Comparison of ENCODE assay signal across 17 cellular contexts in the genomic region with DNA sequence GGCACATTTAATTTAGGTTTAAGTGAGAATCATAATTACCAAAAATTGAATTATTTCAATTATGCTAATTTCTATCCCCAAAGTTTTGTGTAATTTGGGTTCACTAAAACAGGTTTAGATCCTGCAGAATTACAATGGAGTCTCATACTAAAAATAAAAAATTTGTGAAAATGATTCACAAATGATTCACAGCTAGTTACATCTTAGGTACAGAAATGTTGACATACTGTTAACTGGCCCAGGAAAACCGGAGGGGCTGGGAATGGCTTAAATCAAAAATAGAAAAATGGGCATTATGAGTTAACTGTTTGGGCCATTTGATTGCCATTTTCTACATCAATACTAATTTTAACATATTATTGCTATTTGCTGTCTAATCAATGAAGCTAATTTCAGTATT.
DNase-seq lines count a peak whose midpoint lies in the region; ATAC-seq, FAIRE-seq and TF ChIP-seq lines count a peak whose summit lies in the region.
"Had no signal": no experiment of that assay in that cellular context is flagged by ENCODE, and none has a peak within 500 bp of the region (broad histone marks: within the 10 kb centered on the region; RNA-seq: fewer than 3 reads in every experiment).

No MANE protein-coding gene starts in this region.

- H3K4me1 ChIP-seq in RWPE2 (ENCODE audit: insufficient read depth, poor library complexity, severe bottlenecking): peaks cover 8% of the 10 kb centered on the region
- H3K4me1 ChIP-seq in thyroid gland: peaks cover 46 to 65% of the 10 kb centered on the region in 2 donors
- H3K4me1 ChIP-seq: Caco-2 had no signal

- H3K27me3 ChIP-seq in RWPE2 (ENCODE audit: insufficient read depth, poor library complexity, severe bottlenecking): no peaks in the 10 kb centered on the region
- no peaks in the 10 kb centered on the region for H3K27me3 ChIP-seq in thyroid gland
- H3K27me3 ChIP-seq in CD4-positive, alpha-beta T cell (ENCODE audit: control insufficient read depth, insufficient read depth, low read length): no peaks in the 10 kb centered on the region

- TF ChIP-seq POLR2A in thyroid gland (IDR thresholded peaks at IDR 0.05): no peak

- no peaks in the 10 kb centered on the region for H3K36me3 Mint-ChIP-seq in nephron (ENCODE audit: low read depth)
- H3K36me3 Mint-ChIP-seq in CD4-positive, alpha-beta T cell (ENCODE audit: low read depth): no peaks in the 10 kb centered on the region
- H3K36me3 Mint-ChIP-seq: CD8-positive, alpha-beta T cell had no signal

- H3K9me3 ChIP-seq in RWPE2 (ENCODE audit: severe bottlenecking): no peaks in the 10 kb centered on the region
- H3K9me3 ChIP-seq in thyroid gland: no peaks in the 10 kb centered on the region
- H3K9me3 ChIP-seq in CD4-positive, alpha-beta T cell (ENCODE audit: control insufficient read depth, low read length): no peaks in the 10 kb centered on the region
- H3K9me3 ChIP-seq: Caco-2 had no signal

- no peak overlapping the region for H3K4me3 Mint-ChIP-seq in nephron
- no peak overlapping the region for H3K4me3 Mint-ChIP-seq in CD4-positive, alpha-beta T cell
- H3K4me3 Mint-ChIP-seq: CD8-positive, alpha-beta T cell; GM23338; H9 had no signal

- 69 to 74% methylated on average over 1 of the region's 1 CpG for WGBS in thyroid gland, 2 donors

- no peaks in the 10 kb centered on the region for H3K9me3 Mint-ChIP-seq in nephron
- H3K9me3 Mint-ChIP-seq in CD4-positive, alpha-beta T cell: no peaks in the 10 kb centered on the region
- H3K9me3 Mint-ChIP-seq: CD8-positive, alpha-beta T cell; GM23338; H9 had no signal

- no peak for FAIRE-seq in HTR-8/SVneo (lab: Jason Lieb, UNC)
- FAIRE-seq: G401.6, GM12892, GM19239 had no signal

- DNase-seq in RWPE2 (ENCODE audit: low spot score) (no peak), thyroid gland (no peak), HTR-8/SVneo (ENCODE audit: insufficient read length, low spot score) (no peak)
- no peak for DNase-seq in CD4-positive, alpha-beta T cell
- DNase-seq: C1 segment of cervical spinal cord; Caco-2; CD8-positive, alpha-beta T cell; DMS153; DND-41; H9 had no signal

- POLR2A ChIA-PET in CD4-positive, alpha-beta T cell (lab: Charles Lee): no interaction called here

- ATAC-seq in RWPE2 (ENCODE audit: low read depth) (0 out of 3 replicates have a peak, but pooled peaks have one; percentile 40), HG02938 (IDR thresholded peaks at IDR 0.05; ENCODE audit: unreplicated experiment) (no peak)
- no peak for ATAC-seq in CD4-positive, alpha-beta T cell (ENCODE audit: poor library complexity)
- ATAC-seq: CD8-positive, alpha-beta T cell; GM23338; HCT116 had no signal

- CTCF ChIA-PET in CD4-positive, alpha-beta T cell (lab: Charles Lee): no interaction called here

- peak overlapping the region in 2 of 3 experiments; percentile 13 to 33 for H3K27ac Mint-ChIP-seq in nephron
- H3K27ac Mint-ChIP-seq in CD4-positive, alpha-beta T cell: no peak overlapping the region
- H3K27ac Mint-ChIP-seq: CD8-positive, alpha-beta T cell had no signal

- intact Hi-C loops in thyroid gland (cut with DNase I): no loop called here
- intact Hi-C loops in CD4-positive, alpha-beta T cell (cut with DNase I, micrococcal nuclease): no loop called here

- no peaks in the 10 kb centered on the region for H3K4me1 Mint-ChIP-seq in nephron
- no peaks in the 10 kb centered on the region for H3K4me1 Mint-ChIP-seq in CD4-positive, alpha-beta T cell (ENCODE audit: low read depth)

- H3K27ac ChIP-seq in RWPE2 (ENCODE audit: poor library complexity, severe bottlenecking) (no peak overlapping the region), thyroid gland (peak overlapping the region; percentile 56 to 75 (median 62))
- H3K27ac ChIP-seq in CD4-positive, alpha-beta T cell (ENCODE audit: low read depth, low read length): no peak overlapping the region

- no peak for TF ChIP-seq CTCF in RWPE2 (IDR thresholded peaks at IDR 0.05; ENCODE audit: poor library complexity, severe bottlenecking)
- TF ChIP-seq CTCF in nephron (IDR thresholded peaks at IDR 0.05; ENCODE audit: unreplicated experiment in 3 of 3): no peak
- TF ChIP-seq CTCF in thyroid gland (IDR thresholded peaks at IDR 0.05): no peak
- TF ChIP-seq CTCF in CD4-positive, alpha-beta T cell (IDR thresholded peaks at IDR 0.05): no peak

- H3K36me3 ChIP-seq in RWPE2 (ENCODE audit: low read depth) (no peaks in the 10 kb centered on the region), thyroid gland (no peaks in the 10 kb centered on the region)

- no peak overlapping the region for H3K4me3 ChIP-seq in RWPE2 (ENCODE audit: severe bottlenecking)
- no peak overlapping the region for H3K4me3 ChIP-seq in thyroid gland (replicated peaks in 1 of 3)
- H3K4me3 ChIP-seq: GM23338 had no signal

- H3K27me3 Mint-ChIP-seq in nephron (ENCODE audit: low read depth): no peaks in the 10 kb centered on the region
- no peaks in the 10 kb centered on the region for H3K27me3 Mint-ChIP-seq in CD4-positive, alpha-beta T cell

Comparison
In these comparisons a context has a peak if more than half of its experiments do, and no peak if none do; other contexts are left out.
1. H3K27ac ChIP-seq: peak in thyroid gland (3 of 3); none in RWPE2 (single experiment) and CD4-positive, alpha-beta T cell (single experiment).